10 cellular contexts compared by ENCODE assay signal in genomic region chr21:37412603-37413360, GRCh38. TPM values are rescaled to one million over a fixed set of nuclear protein-coding genes. Genes with fewer than 3 reads are reported as not detected.
DNase-seq lines count a peak whose midpoint lies in the region; ATAC-seq, FAIRE-seq and TF ChIP-seq lines count a peak whose summit lies in the region.
"Had no signal": no experiment of that assay in that cellular context is flagged by ENCODE, and none has a peak within 500 bp of the region (broad histone marks: within the 10 kb centered on the region; RNA-seq: fewer than 3 reads in every experiment).

No MANE protein-coding gene starts in this region.

- H3K4me3 ChIP-seq in OCI-LY3 (ENCODE audit: low read length) (no peak overlapping the region), coronary artery (peak overlapping the region; percentile 12), trophoblast cell (ENCODE audit: low read depth, low read length) (no peak overlapping the region)

- H3K14ac ChIP-seq in trophoblast cell (ENCODE audit: low read length) = no peak overlapping the region

- 100% methylated on average over 1 of the region's 4 CpGs for WGBS in trophoblast cell (ENCODE audit: extremely low coverage, insufficient coverage, insufficient read length)

- H4K20me1 ChIP-seq in OCI-LY3 (ENCODE audit: insufficient read depth, low read length) = peaks cover 91% of the 10 kb centered on the region

- no peak for FAIRE-seq in D721Med (lab: Jason Lieb, UNC)
- FAIRE-seq: islet of Langerhans had no signal

- no peak overlapping the region for H3K9ac ChIP-seq in OCI-LY3 (ENCODE audit: low read length)
- H3K9ac ChIP-seq in trophoblast cell (ENCODE audit: low read length) = no peak overlapping the region

- no peak overlapping the region for H4K91ac ChIP-seq in trophoblast cell (ENCODE audit: low read depth, low read length)

- H2AK5ac ChIP-seq in trophoblast cell (ENCODE audit: low read length) = no peak overlapping the region

- H3K36me3 ChIP-seq in OCI-LY3 (replicated peaks; ENCODE audit: low read depth, low read length) (no peaks in the 10 kb centered on the region), trophoblast cell (ENCODE audit: control insufficient read depth in 1 of 2, insufficient read depth in 2 of 2, low read length in 2 of 2) (peaks cover 0 to 2% of the 10 kb centered on the region in 2 experiments)

- H3K18ac ChIP-seq in trophoblast cell (ENCODE audit: low read length) = no peak overlapping the region

- no peak overlapping the region for H2BK120ac ChIP-seq in trophoblast cell (ENCODE audit: insufficient read depth, low read length, poor library complexity)

- peaks cover 99% of the 10 kb centered on the region for H3K79me2 ChIP-seq in OCI-LY3 (ENCODE audit: low read length)
- H3K79me2 ChIP-seq in trophoblast cell (ENCODE audit: control insufficient read depth, insufficient read depth, low read length, poor library complexity) = peaks cover 14% of the 10 kb centered on the region

- H3K27me3 ChIP-seq in OCI-LY3 (ENCODE audit: low read depth, low read length) (no peaks in the 10 kb centered on the region), trophoblast cell (ENCODE audit: insufficient read depth, low read length) (no peaks in the 10 kb centered on the region)

- H3K4me2 ChIP-seq in OCI-LY3 (ENCODE audit: low read length) (peak overlapping the region; percentile 25), trophoblast cell (ENCODE audit: low read length) (no peak overlapping the region)

- peaks cover 35% of the 10 kb centered on the region for H3K4me1 ChIP-seq in OCI-LY3 (ENCODE audit: low read length)
- peaks cover 0 to 2% of the 10 kb centered on the region in 2 experiments for H3K4me1 ChIP-seq in trophoblast cell (ENCODE audit: control insufficient read depth in 1 of 2, insufficient read depth in 2 of 2, low read length in 2 of 2)

- ATAC-seq in GM21381 (IDR thresholded peaks at IDR 0.05; ENCODE audit: unreplicated experiment) (no peak), GM19397 (IDR thresholded peaks at IDR 0.05; ENCODE audit: unreplicated experiment) (no peak)

- H3K4ac ChIP-seq in trophoblast cell (ENCODE audit: low read depth, low read length) = peak overlapping the region; percentile 67

- no peak overlapping the region for H2BK5ac ChIP-seq in trophoblast cell (ENCODE audit: low read depth, low read length, poor library complexity)

- H3K27ac ChIP-seq in OCI-LY3 (ENCODE audit: low read length) (no peak overlapping the region), coronary artery (peak overlapping the region in 1 of 2 donors; percentile 46), trophoblast cell (ENCODE audit: low read depth, low read length) (no peak overlapping the region)

- no peak overlapping the region for H3K23ac ChIP-seq in trophoblast cell (ENCODE audit: low read length)

- no peaks in the 10 kb centered on the region for H3K9me3 ChIP-seq in OCI-LY3 (ENCODE audit: insufficient read depth, low read length)
- no peaks in the 10 kb centered on the region for H3K9me3 ChIP-seq in trophoblast cell (ENCODE audit: insufficient read depth, low read depth, low read length)

- TF ChIP-seq CTCF in OCI-LY3 (IDR thresholded peaks at IDR 0.05; ENCODE audit: low read depth, low read length) (no peak), coronary artery (IDR thresholded peaks at IDR 0.05) (no peak), D721Med (IDR thresholded peaks at IDR 0.05; ENCODE audit: insufficient read depth, missing control alignments) (no peak)

- DNase-seq in GM03348 (ENCODE audit: low spot score) = peak; percentile 66
- no peak for DNase-seq in coronary artery (ENCODE audit: low spot score)
- peak in 1 of 2 donors; percentile 23 for DNase-seq in trophoblast cell
- DNase-seq in D721Med (ENCODE audit: insufficient read length, low spot score) = no peak
- DNase-seq: NCI-H187, SHP77 treated with DMSO at 0.1 percent for 48 hours had no signal

- H4K8ac ChIP-seq in trophoblast cell (ENCODE audit: low read depth, low read length) = no peak overlapping the region

- H2AFZ ChIP-seq in OCI-LY3 (ENCODE audit: low read depth, low read length) (no peak overlapping the region), trophoblast cell (ENCODE audit: insufficient read depth, low read length, poor library complexity) (no peak overlapping the region)

- H2BK12ac ChIP-seq in trophoblast cell (ENCODE audit: low read length) = no peak overlapping the region

- H3K79me1 ChIP-seq in trophoblast cell (ENCODE audit: low read length) = no peaks in the 10 kb centered on the region

- H4K12ac ChIP-seq in trophoblast cell (ENCODE audit: low read depth, low read length) = no peak overlapping the region

RNA-seq across cellular contexts. Expression of gene DYRK1A, which starts 46.2 kb away (rescaled TPM):
- polyA plus RNA-seq in trophoblast cell (2013) = 25.1 and 25.7 TPM in 2 replicates
